ENCODE assay signal across 1 cellular context in genomic region chr1:108559215-108560142, GRCh38.
TF ChIP-seq lines count a peak whose summit lies in the region.

TSS of gene EEIG2 (plus strand) at chr1:108560100. CDS start at chr1:108560429, 329 bp downstream.

TF ChIP-seq in SK-N-SH treated with all-trans-retinoic acid at 6 μM for 48 hours, 23 proteins besides CTCF, POLR2A, EP300 and RAD21 (continued from another document):
- no peak for TF ChIP-seq CREB5 (CRISPR knock-in tag; IDR thresholded peaks at IDR 0.05; ENCODE audit: low read depth)
- TF ChIP-seq TCF4 (CRISPR knock-in tag; IDR thresholded peaks at IDR 0.05; ENCODE audit: borderline replicate concordance) = no peak
- TF ChIP-seq ISL1 (CRISPR knock-in tag; IDR thresholded peaks at IDR 0.05) = no peak
